24 cellular contexts compared by ENCODE assay signal in genomic region chr14:68327231-68327630, GRCh38.
"Had no signal": no experiment of that assay in that cellular context is flagged by ENCODE, and none has a peak within 500 bp of the region (broad histone marks: within the 10 kb centered on the region; RNA-seq: fewer than 3 reads in every experiment).

No MANE protein-coding gene starts in this region.

- H3K4me1 ChIP-seq: prostate gland, suprapubic skin had no signal

- H3K27ac ChIP-seq: cardiac muscle cell, neutrophil, ovary, prostate gland, stomach, suprapubic skin had no signal

- H3K4me3 Mint-ChIP-seq: activated CD4-positive, alpha-beta memory T cell treated with anti-CD3 and anti-CD28 coated beads, Interleukin-2, amount 10 ng/mL, durations not matched to agents 7 days and 5 days; activated naive CD8-positive, alpha-beta T cell treated with anti-CD3 and anti-CD28 coated beads, Interleukin-2, amount 50 U/mL, for 24 hours; natural killer cell treated with Interleukin-12 subunit alpha and Interleukin-12 subunit beta and Interleukin-15 and Interleukin-18, amount 100 ng/mL, for 72 hours; T-helper 1 cell treated with Interleukin-12 subunit alpha and Interleukin-12 subunit beta and Interleukin-4 antibody, amounts not matched to agents 30 μg/mL and 1 μg/mL, for 36 hours had no signal

- H3K36me3 ChIP-seq: cardiac muscle cell, neutrophil, ovary, prostate gland, stomach, suprapubic skin, tibial nerve had no signal

- H3K4me3 ChIP-seq: cardiac muscle cell, lung, ovary, prostate gland, stomach, suprapubic skin, tibial nerve had no signal

- H3K27me3 Mint-ChIP-seq: activated CD4-positive, alpha-beta memory T cell treated with anti-CD3 and anti-CD28 coated beads, Interleukin-2, amount 10 ng/mL, durations not matched to agents 7 days and 5 days; activated naive CD8-positive, alpha-beta T cell treated with anti-CD3 and anti-CD28 coated beads, Interleukin-2, amount 50 U/mL, for 24 hours; natural killer cell treated with Interleukin-12 subunit alpha and Interleukin-12 subunit beta and Interleukin-15 and Interleukin-18, amount 100 ng/mL, for 72 hours had no signal

- H3K27me3 ChIP-seq: cardiac muscle cell, neutrophil, ovary, stomach, suprapubic skin, tibial nerve had no signal

- ATAC-seq: activated naive CD8-positive, alpha-beta T cell treated with anti-CD3 and anti-CD28 coated beads, Interleukin-2, amount 50 U/mL, for 24 hours; left lobe of liver; natural killer cell treated with Interleukin-12 subunit alpha and Interleukin-12 subunit beta and Interleukin-15 and Interleukin-18, amount 100 ng/mL, for 72 hours had no signal

- H3K27ac Mint-ChIP-seq: activated CD4-positive, alpha-beta memory T cell treated with anti-CD3 and anti-CD28 coated beads, Interleukin-2, amount 10 ng/mL, durations not matched to agents 7 days and 5 days; activated naive CD8-positive, alpha-beta T cell treated with anti-CD3 and anti-CD28 coated beads, Interleukin-2, amount 50 U/mL, for 24 hours; natural killer cell treated with Interleukin-12 subunit alpha and Interleukin-12 subunit beta and Interleukin-15 and Interleukin-18, amount 100 ng/mL, for 72 hours; T-helper 1 cell treated with Interleukin-12 subunit alpha and Interleukin-12 subunit beta and Interleukin-4 antibody, amounts not matched to agents 30 μg/mL and 1 μg/mL, for 36 hours had no signal

- H3K36me3 Mint-ChIP-seq: natural killer cell treated with Interleukin-12 subunit alpha and Interleukin-12 subunit beta and Interleukin-15 and Interleukin-18, amount 100 ng/mL, for 72 hours had no signal

- DNase-seq: activated CD4-positive, alpha-beta memory T cell treated with anti-CD3 and anti-CD28 coated beads, Interleukin-2, amount 10 ng/mL, durations not matched to agents 7 days and 5 days; activated CD4-positive, alpha-beta T cell treated with anti-CD3 and anti-CD28 coated beads for 4 hours; activated CD4-positive, CD25-positive, alpha-beta regulatory T cell; activated effector memory CD4-positive, alpha-beta T cell treated with anti-CD3 and anti-CD28 coated beads, Interleukin-2, amount 50 U/mL, for 16 hours; activated naive CD4-positive, alpha-beta T cell treated with anti-CD3 and anti-CD28 coated beads, Interleukin-2, amount 50 U/mL, for 16 hours; activated naive CD8-positive, alpha-beta T cell treated with anti-CD3 and anti-CD28 coated beads, Interleukin-2, amount 50 U/mL, for 24 hours; activated T-cell treated with anti-CD3 and anti-CD28 coated beads for 4 hours; effector CD4-positive, alpha-beta T cell; erythroblast; foreskin fibroblast; midbrain; ovary; stimulated activated CD4-positive, alpha-beta T cell treated with anti-CD3 and anti-CD28 coated beads, Interleukin-12 subunit alpha, Interleukin-12 subunit beta, amount 100 ng/mL, for 4 hours; stomach; T1000 had no signal

- H3K9me3 ChIP-seq: neutrophil, ovary, prostate gland, stomach, suprapubic skin, tibial nerve had no signal

- H3K4me1 Mint-ChIP-seq: activated CD4-positive, alpha-beta memory T cell treated with anti-CD3 and anti-CD28 coated beads, Interleukin-2, amount 10 ng/mL, durations not matched to agents 7 days and 5 days had no signal

- H3K9me3 Mint-ChIP-seq: activated CD4-positive, alpha-beta memory T cell treated with anti-CD3 and anti-CD28 coated beads, Interleukin-2, amount 10 ng/mL, durations not matched to agents 7 days and 5 days; activated naive CD8-positive, alpha-beta T cell treated with anti-CD3 and anti-CD28 coated beads, Interleukin-2, amount 50 U/mL, for 24 hours; natural killer cell treated with Interleukin-12 subunit alpha and Interleukin-12 subunit beta and Interleukin-15 and Interleukin-18, amount 100 ng/mL, for 72 hours; T-helper 1 cell treated with Interleukin-12 subunit alpha and Interleukin-12 subunit beta and Interleukin-4 antibody, amounts not matched to agents 30 μg/mL and 1 μg/mL, for 36 hours had no signal
